8 cellular contexts compared by ENCODE assay signal in genomic region chr9:127779136-127779981, GRCh38. TPM values are rescaled to one million over a fixed set of nuclear protein-coding genes. Genes with fewer than 3 reads are reported as not detected.
DNase-seq lines count a peak whose midpoint lies in the region; ATAC-seq and TF ChIP-seq lines count a peak whose summit lies in the region.

No MANE protein-coding gene starts in this region.

- peaks cover 24% of the 10 kb centered on the region for H3K36me3 Mint-ChIP-seq in activated CD8-positive, alpha-beta memory T cell treated with anti-CD3 and anti-CD28 coated beads, Interleukin-2, amount 10 ng/mL, durations not matched to agents 7 days and 5 days

- peak; percentile 86 for DNase-seq in activated effector memory CD4-positive, alpha-beta T cell treated with anti-CD3 and anti-CD28 coated beads, Interleukin-2, amount 50 U/mL, for 16 hours
- no peak for DNase-seq in activated effector memory CD4-positive, alpha-beta T cell treated with Interleukin-2 at 50 U/mL for 16 hours
- DNase-seq in activated CD8-positive, alpha-beta memory T cell treated with anti-CD3 and anti-CD28 coated beads, Interleukin-2, amount 10 ng/mL, durations not matched to agents 7 days and 5 days: peak; percentile 81
- DNase-seq in right cardiac atrium (peak in 1 of 3 donors; percentile 56), suprapubic skin (ENCODE audit: low spot score in 2 of 2) (no peak), kidney tubule cell (ENCODE audit: low spot score) (no peak), testis (no peak)

- no peaks in the 10 kb centered on the region for H3K4me1 ChIP-seq in right cardiac atrium (ENCODE audit: control insufficient read depth, insufficient read depth, low read length)
- peaks cover 27% of the 10 kb centered on the region for H3K4me1 ChIP-seq in suprapubic skin
- peaks cover 11% of the 10 kb centered on the region for H3K4me1 ChIP-seq in testis

- intact Hi-C loops in right cardiac atrium (cut with DNase I): loop anchor here in 1 of 4 donors (5.0 kb wide), 1 partner anchor 42 kb away; the partner anchor contains the start of gene TOR2A
- intact Hi-C loops in testis (cut with DNase I; ENCODE audit: low total_unique reads): no loop called here

- H3K9me3 ChIP-seq in right cardiac atrium (ENCODE audit: control insufficient read depth, low read length) (no peaks in the 10 kb centered on the region), suprapubic skin (no peaks in the 10 kb centered on the region), testis (no peaks in the 10 kb centered on the region)

- H3K27me3 ChIP-seq in right cardiac atrium (ENCODE audit: control insufficient read depth, insufficient read depth): no peaks in the 10 kb centered on the region
- no peaks in the 10 kb centered on the region for H3K27me3 ChIP-seq in suprapubic skin
- H3K27me3 ChIP-seq in testis: no peaks in the 10 kb centered on the region

- H3K36me3 ChIP-seq in suprapubic skin: no peaks in the 10 kb centered on the region
- no peaks in the 10 kb centered on the region for H3K36me3 ChIP-seq in testis (ENCODE audit: low read depth, missing control alignments)

- H3K9me3 Mint-ChIP-seq in activated CD8-positive, alpha-beta memory T cell treated with anti-CD3 and anti-CD28 coated beads, Interleukin-2, amount 10 ng/mL, durations not matched to agents 7 days and 5 days (ENCODE audit: low read depth): no peaks in the 10 kb centered on the region

- H3K27me3 Mint-ChIP-seq in activated CD8-positive, alpha-beta memory T cell treated with anti-CD3 and anti-CD28 coated beads, Interleukin-2, amount 10 ng/mL, durations not matched to agents 7 days and 5 days: no peaks in the 10 kb centered on the region

- no peak for TF ChIP-seq POLR2A in suprapubic skin (IDR thresholded peaks at IDR 0.05)
- TF ChIP-seq POLR2A in testis (IDR thresholded peaks at IDR 0.05): no peak

- 65% methylated on average over 17 of the region's 17 CpGs for WGBS in right cardiac atrium
- 82% methylated on average over 5 of the region's 17 CpGs for WGBS in suprapubic skin
- WGBS in testis, 2 donors: 76 to 84% methylated on average over 16 to 17 of the region's 17 CpGs

- no peak for TF ChIP-seq EP300 in suprapubic skin (IDR thresholded peaks at IDR 0.05)

- ATAC-seq in HG03460 (IDR thresholded peaks at IDR 0.05; ENCODE audit: unreplicated experiment) (peak; percentile 43), right cardiac atrium (peak; percentile 12 to 33)
- ATAC-seq in activated CD8-positive, alpha-beta memory T cell treated with anti-CD3 and anti-CD28 coated beads, Interleukin-2, amount 10 ng/mL, durations not matched to agents 7 days and 5 days: peak; percentile 45

- H3K27ac ChIP-seq in right cardiac atrium (ENCODE audit: low read length) (no peak overlapping the region), suprapubic skin (peak overlapping the region; percentile 3), testis (peak overlapping the region in 1 of 2 donors; percentile 18)

- H3K4me1 Mint-ChIP-seq in activated CD8-positive, alpha-beta memory T cell treated with anti-CD3 and anti-CD28 coated beads, Interleukin-2, amount 10 ng/mL, durations not matched to agents 7 days and 5 days: peaks cover 62% of the 10 kb centered on the region

- H3K4me3 ChIP-seq in right cardiac atrium (ENCODE audit: low read length) (no peak overlapping the region), suprapubic skin (peak overlapping the region; percentile 21), testis (no peak overlapping the region)

- peak overlapping the region; percentile 100 for H3K4me3 Mint-ChIP-seq in activated CD8-positive, alpha-beta memory T cell treated with anti-CD3 and anti-CD28 coated beads, Interleukin-2, amount 10 ng/mL, durations not matched to agents 7 days and 5 days

- CTCF ChIA-PET in activated CD8-positive, alpha-beta memory T cell treated with anti-CD3 and anti-CD28 coated beads, Interleukin-2, amount 10 ng/mL, durations not matched to agents 7 days and 5 days (lab: Charles Lee): interaction anchor here (0.7 to 3.0 kb wide), 13 partner anchors 9 to 163 kb away, joined by 3 to 21 read pairs (median 4); partner anchors contain the start of genes ST6GALNAC4 and TOR2A

- TF ChIP-seq CTCF in suprapubic skin (IDR thresholded peaks at IDR 0.05): no peak
- TF ChIP-seq CTCF in testis (IDR thresholded peaks at IDR 0.05): no peak

- H3K27ac Mint-ChIP-seq in activated CD8-positive, alpha-beta memory T cell treated with anti-CD3 and anti-CD28 coated beads, Interleukin-2, amount 10 ng/mL, durations not matched to agents 7 days and 5 days: peak overlapping the region; percentile 97

RNA-seq across cellular contexts. Expression of gene SH2D3C, which starts 0.9 kb away (rescaled TPM):
- 10 to 100 TPM; 75.2 to 87.8 TPM for total RNA-seq in activated CD8-positive, alpha-beta memory T cell treated with anti-CD3 and anti-CD28 coated beads, Interleukin-2, amount 10 ng/mL, durations not matched to agents 7 days and 5 days
- 10 to 100 TPM in 3 of 4 donors, 1 to 10 TPM in 1; 9.4 to 15.5 (median 12.7) TPM for total RNA-seq in right cardiac atrium
- polyA plus RNA-seq in right cardiac atrium: 17.4 TPM
- total RNA-seq in suprapubic skin: 1 to 10 TPM; 3.4 to 8.9 (median 6.1) TPM
- 1 to 10 TPM; 6.6 to 9.6 TPM for total RNA-seq in testis
- 8.8 TPM for polyA plus RNA-seq in testis (ENCODE audit: insufficient read depth, low read depth, low replicate concordance)

RNA-seq across cellular contexts. Expression of gene CDK9, which starts 6.5 kb away (rescaled TPM):
- total RNA-seq in activated CD8-positive, alpha-beta memory T cell treated with anti-CD3 and anti-CD28 coated beads, Interleukin-2, amount 10 ng/mL, durations not matched to agents 7 days and 5 days: 100 to 1,000 TPM; 120 to 128 TPM
- total RNA-seq in right cardiac atrium: 10 to 100 TPM; 49.0 to 62.5 (median 58.6) TPM
- 37.3 TPM for polyA plus RNA-seq in right cardiac atrium
- total RNA-seq in suprapubic skin: 100 to 1,000 TPM in 1 of 4 donors, 10 to 100 TPM in 3; 57.2 to 119 (median 72.7) TPM
- total RNA-seq in testis: 100 to 1,000 TPM; 136 to 163 TPM
- polyA plus RNA-seq in testis (ENCODE audit: insufficient read depth, low read depth, low replicate concordance): 77.1 TPM

RNA-seq across cellular contexts. Expression of gene FPGS, which starts 23.3 kb away (rescaled TPM):
- 100 to 1,000 TPM; 109 to 117 TPM for total RNA-seq in activated CD8-positive, alpha-beta memory T cell treated with anti-CD3 and anti-CD28 coated beads, Interleukin-2, amount 10 ng/mL, durations not matched to agents 7 days and 5 days
- total RNA-seq in right cardiac atrium (10 to 100 TPM; 34.1 to 53.1 (median 45.6) TPM), suprapubic skin (10 to 100 TPM; 22.9 to 50.3 (median 28.3) TPM), testis (100 to 1,000 TPM in 1 of 2 donors, 10 to 100 TPM in 1; 99.3 to 105 TPM)
- polyA plus RNA-seq in right cardiac atrium (30.1 TPM), testis (ENCODE audit: insufficient read depth, low read depth, low replicate concordance) (37.9 TPM)

RNA-seq across cellular contexts. Expression of gene TOR2A, which starts 44.3 kb away (rescaled TPM):
- total RNA-seq in activated CD8-positive, alpha-beta memory T cell treated with anti-CD3 and anti-CD28 coated beads, Interleukin-2, amount 10 ng/mL, durations not matched to agents 7 days and 5 days: 10 to 100 TPM; 24.1 to 26.8 TPM
- total RNA-seq in right cardiac atrium (1 to 10 TPM; 3.1 to 3.9 (median 3.5) TPM), suprapubic skin (10 to 100 TPM; 16.1 to 24.3 (median 19.3) TPM), testis (10 to 100 TPM; 28.7 to 32.0 TPM)
- polyA plus RNA-seq in right cardiac atrium (3.7 TPM), testis (ENCODE audit: insufficient read depth, low read depth, low replicate concordance) (30.4 TPM)

Comparison
In these comparisons a context has a peak if more than half of its experiments do, and no peak if none do; other contexts are left out.
1. DNase-seq: peak in activated effector memory CD4-positive, alpha-beta T cell treated with anti-CD3 and anti-CD28 coated beads, Interleukin-2, amount 50 U/mL, for 16 hours (single experiment) and activated CD8-positive, alpha-beta memory T cell treated with anti-CD3 and anti-CD28 coated beads, Interleukin-2, amount 10 ng/mL, durations not matched to agents 7 days and 5 days (single experiment); none in activated effector memory CD4-positive, alpha-beta T cell treated with Interleukin-2 at 50 U/mL for 16 hours (single experiment), suprapubic skin (0 of 2), kidney tubule cell (single experiment) and testis (single experiment).
2. RNA of gene SH2D3C, which starts 0.9 kb away (total RNA-seq): 75.2 to 87.8 TPM in activated CD8-positive, alpha-beta memory T cell treated with anti-CD3 and anti-CD28 coated beads, Interleukin-2, amount 10 ng/mL, durations not matched to agents 7 days and 5 days; 9.4 to 15.5 TPM in right cardiac atrium, 6.6 to 9.6 TPM in testis and 3.4 to 8.9 TPM in suprapubic skin; every median in the first group is over 4 times any median in the second.
3. Peak in every context shown above with its lines, with median percentiles within 50 percentile points of each other: ATAC-seq.